In the genomic region with DNA sequence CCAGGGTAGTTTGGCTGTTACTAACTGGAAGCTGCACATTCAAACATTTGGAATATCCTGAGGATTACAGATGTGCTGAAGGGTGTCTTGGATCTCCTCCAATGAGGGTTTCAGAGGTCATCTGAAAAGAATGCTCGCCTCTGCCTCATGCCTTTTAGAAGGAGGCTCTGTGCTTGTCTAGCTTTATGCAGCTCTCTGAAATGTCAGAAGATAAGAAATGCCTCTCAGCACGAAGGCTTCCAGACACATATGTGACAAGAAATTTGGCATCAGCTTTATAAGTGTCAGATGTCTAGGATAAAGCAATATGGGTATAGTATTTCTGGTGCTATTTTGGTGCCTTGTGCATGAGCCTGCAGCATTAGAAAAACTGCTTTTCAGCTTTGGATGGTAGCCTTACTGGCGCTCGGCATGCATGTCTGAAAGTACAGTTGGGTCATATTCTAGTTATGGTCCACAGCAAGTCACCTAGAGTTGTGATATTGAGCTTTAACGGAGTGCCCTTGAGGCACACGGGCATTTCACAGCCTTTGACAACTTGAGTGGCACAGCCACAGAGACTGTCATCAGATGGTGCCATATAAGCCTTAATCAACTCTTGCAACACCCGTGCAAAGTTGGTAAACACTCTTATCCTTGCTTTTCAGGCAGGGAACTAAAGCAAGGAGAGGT, we compare ENCODE assay signal across 13 cellular contexts.
DNase-seq lines count a peak whose midpoint lies in the region; ATAC-seq, FAIRE-seq and TF ChIP-seq lines count a peak whose summit lies in the region.
"Had no signal": no experiment of that assay in that cellular context is flagged by ENCODE, and none has a peak within 500 bp of the region (broad histone marks: within the 10 kb centered on the region; RNA-seq: fewer than 3 reads in every experiment).

No MANE protein-coding gene starts in this region.

- H3K79me2 ChIP-seq in astrocyte (ENCODE audit: insufficient read depth, low read length): no peaks in the 10 kb centered on the region

- no peak overlapping the region for H3K4me3 Mint-ChIP-seq in astrocyte (ENCODE audit: unreplicated experiment)
- no peak overlapping the region for H3K4me3 Mint-ChIP-seq in type B pancreatic cell
- H3K4me3 Mint-ChIP-seq: stimulated activated naive CD8-positive, alpha-beta T cell treated with anti-CD3 and anti-CD28 coated beads, Interleukin-15, amount 100 ng/mL, for 72 hours had no signal

- H3K9me3 Mint-ChIP-seq in astrocyte (ENCODE audit: unreplicated experiment) (no peaks in the 10 kb centered on the region), type B pancreatic cell (peaks cover 5% of the 10 kb centered on the region)
- H3K9me3 Mint-ChIP-seq: stimulated activated naive CD8-positive, alpha-beta T cell treated with anti-CD3 and anti-CD28 coated beads, Interleukin-15, amount 100 ng/mL, for 72 hours had no signal

- intact Hi-C loops in left ventricle myocardium superior (cut with micrococcal nuclease): no loop called here

- WGBS in suprapubic skin: 44% methylated on average over 7 of the region's 7 CpGs

- H3K4me1 Mint-ChIP-seq in astrocyte (ENCODE audit: low read depth, unreplicated experiment) (peaks cover 51% of the 10 kb centered on the region), type B pancreatic cell (ENCODE audit: unreplicated experiment) (peaks cover 16% of the 10 kb centered on the region)
- H3K4me1 Mint-ChIP-seq: stimulated activated naive CD8-positive, alpha-beta T cell treated with anti-CD3 and anti-CD28 coated beads, Interleukin-15, amount 100 ng/mL, for 72 hours had no signal

- H3K4me3 ChIP-seq in astrocyte (ENCODE audit: insufficient read depth, low read depth, low read length) (no peak overlapping the region), suprapubic skin (no peak overlapping the region)

- TF ChIP-seq EP300 in suprapubic skin (IDR thresholded peaks at IDR 0.05): no peak

- peak; percentile 97 for FAIRE-seq in astrocyte (lab: Jason Lieb, UNC)

- H3K36me3 ChIP-seq in astrocyte (ENCODE audit: insufficient read depth, low read length) (no peaks in the 10 kb centered on the region), suprapubic skin (no peaks in the 10 kb centered on the region)

- H3K27ac Mint-ChIP-seq in astrocyte (ENCODE audit: unreplicated experiment) (peak overlapping the region; percentile 90), type B pancreatic cell (no peak overlapping the region)

- H3K27me3 Mint-ChIP-seq in astrocyte (ENCODE audit: low read depth, unreplicated experiment): no peaks in the 10 kb centered on the region
- H3K27me3 Mint-ChIP-seq in type B pancreatic cell: no peaks in the 10 kb centered on the region
- H3K27me3 Mint-ChIP-seq: stimulated activated naive CD8-positive, alpha-beta T cell treated with anti-CD3 and anti-CD28 coated beads, Interleukin-15, amount 100 ng/mL, for 72 hours had no signal

- TF ChIP-seq CTCF in astrocyte (IDR thresholded peaks at IDR 0.05; ENCODE audit: insufficient read depth, low read depth, low read length) (no peak), suprapubic skin (IDR thresholded peaks at IDR 0.05) (no peak), type B pancreatic cell (conservative IDR thresholded peaks at IDR 0.05) (no peak)

- peak; percentile 26 for DNase-seq in DMS 273 (lab: John Stamatoyannopoulos, UW; ENCODE audit: unreplicated experiment)
- no peak for DNase-seq in DMS 273 treated with DMSO at 0.1 percent for 48 hours (lab: John Stamatoyannopoulos, UW)
- peak; percentile 74 for DNase-seq in astrocyte (ENCODE audit: low read depth)
- DNase-seq in left ventricle myocardium superior: no peak
- no peak for DNase-seq in suprapubic skin (ENCODE audit: low spot score in 2 of 2)
- DNase-seq in type B pancreatic cell (ENCODE audit: extremely low spot score, unreplicated experiment): no peak
- DNase-seq: activated CD8-positive, alpha-beta memory T cell treated with anti-CD3 and anti-CD28 coated beads, Interleukin-2, amount 50 U/mL, for 4 hours; cerebellar nuclear complex; GF-D8; stimulated activated naive CD8-positive, alpha-beta T cell treated with anti-CD3 and anti-CD28 coated beads, Interleukin-15, amount 100 ng/mL, for 72 hours had no signal

- ATAC-seq in left ventricle myocardium superior: peak; percentile 91
- no peak for ATAC-seq in HG02870 (IDR thresholded peaks at IDR 0.05; ENCODE audit: unreplicated experiment)
- ATAC-seq in GM21737 (IDR thresholded peaks at IDR 0.05; ENCODE audit: unreplicated experiment): no peak

- no peak overlapping the region for H2AFZ ChIP-seq in astrocyte (ENCODE audit: low read depth, low read length)

- no peak for TF ChIP-seq POLR2A in suprapubic skin (IDR thresholded peaks at IDR 0.05)

- peak overlapping the region; percentile 2 for H3K4me2 ChIP-seq in astrocyte (ENCODE audit: low read length)

- no peaks in the 10 kb centered on the region for H3K9me3 ChIP-seq in astrocyte (ENCODE audit: insufficient read depth, low read depth, low read length)
- H3K9me3 ChIP-seq in suprapubic skin: no peaks in the 10 kb centered on the region

- H3K27ac ChIP-seq in astrocyte (ENCODE audit: low read depth, low read length) (no peak overlapping the region), suprapubic skin (peak overlapping the region; percentile 7)
- H3K27ac ChIP-seq: 22Rv1 had no signal

- H3K27me3 ChIP-seq in astrocyte (ENCODE audit: insufficient read depth, low read length): no peaks in the 10 kb centered on the region
- H3K27me3 ChIP-seq in suprapubic skin: no peaks in the 10 kb centered on the region

- no peak overlapping the region for H3K9ac ChIP-seq in astrocyte (ENCODE audit: low read length)

- H3K36me3 Mint-ChIP-seq in astrocyte (ENCODE audit: low read depth, unreplicated experiment) (peaks cover 2% of the 10 kb centered on the region), type B pancreatic cell (peaks cover 5% of the 10 kb centered on the region)

- no peaks in the 10 kb centered on the region for H4K20me1 ChIP-seq in astrocyte (ENCODE audit: insufficient read depth, low read length)

- H3K4me1 ChIP-seq in astrocyte (ENCODE audit: insufficient read depth, low read length) (peaks cover 27% of the 10 kb centered on the region), suprapubic skin (peaks cover 28% of the 10 kb centered on the region)

Comparison
In these comparisons a context has a peak if more than half of its experiments do, and no peak if none do; other contexts are left out.
1. DNase-seq: peak in DMS 273 (single experiment) and astrocyte (single experiment); none in DMS 273 treated with DMSO at 0.1 percent for 48 hours (single experiment), left ventricle myocardium superior (single experiment), suprapubic skin (0 of 2) and type B pancreatic cell (single experiment).